Comparison of ENCODE assay signal across 1 cellular context in genomic region chr4:88991746-88992145, GRCh38.
TF ChIP-seq lines count a peak whose summit lies in the region.

No MANE protein-coding gene starts in this region.

TF ChIP-seq in GM23338, 12 proteins besides CTCF, POLR2A, EP300 and RAD21:
- TF ChIP-seq ZNF462 (CRISPR knock-in tag; IDR thresholded peaks at IDR 0.05) (no peak), STAT1 (IDR thresholded peaks at IDR 0.05; ENCODE audit: unreplicated experiment) (no peak), CREB1 (CRISPR knock-in tag; IDR thresholded peaks at IDR 0.05; ENCODE audit: low read depth) (no peak), ZNF331 (CRISPR knock-in tag; IDR thresholded peaks at IDR 0.05; ENCODE audit: low read depth) (no peak), POLR2AphosphoS5 (IDR thresholded peaks at IDR 0.05; ENCODE audit: low read depth) (no peak), EZH2 (IDR thresholded peaks at IDR 0.05; ENCODE audit: low read depth, unreplicated experiment) (no peak), ZNF114 (CRISPR knock-in tag; IDR thresholded peaks at IDR 0.05) (no peak), JUNB (IDR thresholded peaks at IDR 0.05; ENCODE audit: unreplicated experiment) (no peak), NANOG (IDR thresholded peaks at IDR 0.05; ENCODE audit: borderline replicate concordance) (no peak; the same call in 1 of the 2 replicates), EZH2phosphoT487 (IDR thresholded peaks at IDR 0.05; ENCODE audit: unreplicated experiment) (no peak)
- TF ChIP-seq, protein P1, sequence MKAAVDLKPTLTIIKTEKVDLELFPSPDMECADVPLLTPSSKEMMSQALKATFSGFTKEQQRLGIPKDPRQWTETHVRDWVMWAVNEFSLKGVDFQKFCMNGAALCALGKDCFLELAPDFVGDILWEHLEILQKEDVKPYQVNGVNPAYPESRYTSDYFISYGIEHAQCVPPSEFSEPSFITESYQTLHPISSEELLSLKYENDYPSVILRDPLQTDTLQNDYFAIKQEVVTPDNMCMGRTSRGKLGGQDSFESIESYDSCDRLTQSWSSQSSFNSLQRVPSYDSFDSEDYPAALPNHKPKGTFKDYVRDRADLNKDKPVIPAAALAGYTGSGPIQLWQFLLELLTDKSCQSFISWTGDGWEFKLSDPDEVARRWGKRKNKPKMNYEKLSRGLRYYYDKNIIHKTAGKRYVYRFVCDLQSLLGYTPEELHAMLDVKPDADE (IDR thresholded peaks at IDR 0.05) = no peak
- TF ChIP-seq, protein P2, sequence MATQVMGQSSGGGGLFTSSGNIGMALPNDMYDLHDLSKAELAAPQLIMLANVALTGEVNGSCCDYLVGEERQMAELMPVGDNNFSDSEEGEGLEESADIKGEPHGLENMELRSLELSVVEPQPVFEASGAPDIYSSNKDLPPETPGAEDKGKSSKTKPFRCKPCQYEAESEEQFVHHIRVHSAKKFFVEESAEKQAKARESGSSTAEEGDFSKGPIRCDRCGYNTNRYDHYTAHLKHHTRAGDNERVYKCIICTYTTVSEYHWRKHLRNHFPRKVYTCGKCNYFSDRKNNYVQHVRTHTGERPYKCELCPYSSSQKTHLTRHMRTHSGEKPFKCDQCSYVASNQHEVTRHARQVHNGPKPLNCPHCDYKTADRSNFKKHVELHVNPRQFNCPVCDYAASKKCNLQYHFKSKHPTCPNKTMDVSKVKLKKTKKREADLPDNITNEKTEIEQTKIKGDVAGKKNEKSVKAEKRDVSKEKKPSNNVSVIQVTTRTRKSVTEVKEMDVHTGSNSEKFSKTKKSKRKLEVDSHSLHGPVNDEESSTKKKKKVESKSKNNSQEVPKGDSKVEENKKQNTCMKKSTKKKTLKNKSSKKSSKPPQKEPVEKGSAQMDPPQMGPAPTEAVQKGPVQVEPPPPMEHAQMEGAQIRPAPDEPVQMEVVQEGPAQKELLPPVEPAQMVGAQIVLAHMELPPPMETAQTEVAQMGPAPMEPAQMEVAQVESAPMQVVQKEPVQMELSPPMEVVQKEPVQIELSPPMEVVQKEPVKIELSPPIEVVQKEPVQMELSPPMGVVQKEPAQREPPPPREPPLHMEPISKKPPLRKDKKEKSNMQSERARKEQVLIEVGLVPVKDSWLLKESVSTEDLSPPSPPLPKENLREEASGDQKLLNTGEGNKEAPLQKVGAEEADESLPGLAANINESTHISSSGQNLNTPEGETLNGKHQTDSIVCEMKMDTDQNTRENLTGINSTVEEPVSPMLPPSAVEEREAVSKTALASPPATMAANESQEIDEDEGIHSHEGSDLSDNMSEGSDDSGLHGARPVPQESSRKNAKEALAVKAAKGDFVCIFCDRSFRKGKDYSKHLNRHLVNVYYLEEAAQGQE (IDR thresholded peaks at IDR 0.05; ENCODE audit: unreplicated experiment) = no peak
TF ChIP-seq in GM23338: peak in this region for 0.
